Comparison of ENCODE assay signal across 1 cellular context in the genomic region with DNA sequence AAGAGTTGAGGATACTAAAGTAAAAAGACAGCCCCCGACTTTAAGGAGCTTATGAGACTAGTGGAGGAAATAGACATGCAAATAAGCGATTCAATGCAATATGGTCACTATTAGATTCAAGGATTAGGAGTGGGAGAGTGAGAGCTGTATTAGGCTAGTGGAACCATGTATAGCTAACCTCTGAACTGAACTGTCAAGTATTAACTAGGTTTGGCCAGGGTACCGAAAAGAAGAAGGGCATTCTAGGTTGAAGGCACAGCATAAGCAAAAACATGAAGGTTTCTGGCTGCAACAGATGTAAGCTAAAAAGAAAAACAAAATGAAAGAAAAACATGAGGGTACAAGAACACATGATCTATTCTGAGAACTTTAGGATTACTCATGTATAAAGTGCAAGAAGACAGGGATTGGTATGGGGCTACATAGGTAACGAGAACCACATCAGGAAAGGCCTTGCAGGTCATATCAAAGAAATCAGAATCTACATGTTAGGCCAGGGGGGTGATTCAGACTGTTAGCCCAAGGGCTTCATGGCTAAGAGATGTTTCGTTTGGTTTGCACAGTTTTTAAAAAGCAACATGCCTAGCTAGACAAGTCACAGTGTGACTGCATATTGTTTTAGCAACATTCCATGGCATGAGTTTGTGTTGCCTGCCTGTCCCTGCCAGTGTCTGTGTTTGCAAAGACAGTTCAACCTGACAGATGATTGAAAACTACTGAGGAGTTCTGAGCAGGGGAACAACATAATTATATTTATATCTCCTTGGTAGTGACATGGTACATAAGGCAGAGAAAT.
TF ChIP-seq lines count a peak whose summit lies in the region.

No MANE protein-coding gene starts in this region.

TF ChIP-seq in HepG2, 621 proteins besides CTCF, POLR2A, EP300 and RAD21:
- TF ChIP-seq, protein P1, sequence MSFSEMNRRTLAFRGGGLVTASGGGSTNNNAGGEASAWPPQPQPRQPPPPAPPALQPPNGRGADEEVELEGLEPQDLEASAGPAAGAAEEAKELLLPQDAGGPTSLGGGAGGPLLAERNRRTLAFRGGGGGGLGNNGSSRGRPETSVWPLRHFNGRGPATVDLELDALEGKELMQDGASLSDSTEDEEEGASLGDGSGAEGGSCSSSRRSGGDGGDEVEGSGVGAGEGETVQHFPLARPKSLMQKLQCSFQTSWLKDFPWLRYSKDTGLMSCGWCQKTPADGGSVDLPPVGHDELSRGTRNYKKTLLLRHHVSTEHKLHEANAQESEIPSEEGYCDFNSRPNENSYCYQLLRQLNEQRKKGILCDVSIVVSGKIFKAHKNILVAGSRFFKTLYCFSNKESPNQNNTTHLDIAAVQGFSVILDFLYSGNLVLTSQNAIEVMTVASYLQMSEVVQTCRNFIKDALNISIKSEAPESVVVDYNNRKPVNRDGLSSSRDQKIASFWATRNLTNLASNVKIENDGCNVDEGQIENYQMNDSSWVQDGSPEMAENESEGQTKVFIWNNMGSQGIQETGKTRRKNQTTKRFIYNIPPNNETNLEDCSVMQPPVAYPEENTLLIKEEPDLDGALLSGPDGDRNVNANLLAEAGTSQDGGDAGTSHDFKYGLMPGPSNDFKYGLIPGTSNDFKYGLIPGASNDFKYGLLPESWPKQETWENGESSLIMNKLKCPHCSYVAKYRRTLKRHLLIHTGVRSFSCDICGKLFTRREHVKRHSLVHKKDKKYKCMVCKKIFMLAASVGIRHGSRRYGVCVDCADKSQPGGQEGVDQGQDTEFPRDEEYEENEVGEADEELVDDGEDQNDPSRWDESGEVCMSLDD (CRISPR knock-in tag; IDR thresholded peaks at IDR 0.05; ENCODE audit: borderline replicate concordance): no peak
- TF ChIP-seq NFIB (CRISPR knock-in tag; IDR thresholded peaks at IDR 0.05; ENCODE audit: borderline replicate concordance) (no peak), EHMT2 (IDR thresholded peaks at IDR 0.05; ENCODE audit: borderline replicate concordance, low read depth, low read length) (no peak), ZNF264 (CRISPR knock-in tag; IDR thresholded peaks at IDR 0.05) (no peak), ZNF496 (CRISPR knock-in tag; IDR thresholded peaks at IDR 0.05; ENCODE audit: insufficient replicate concordance) (no peak)
